In genomic region chr20:325043-325888, GRCh38 we compare ENCODE assay signal across 8 cellular contexts. TPM values are rescaled to one million over a fixed set of nuclear protein-coding genes. Genes with fewer than 3 reads are reported as not detected.
DNase-seq lines count a peak whose midpoint lies in the region; ATAC-seq, FAIRE-seq and TF ChIP-seq lines count a peak whose summit lies in the region.

Gene SOX12 (plus strand): TSS chr20:325552. CDS start chr20:325925, 373 bp downstream.

- intact Hi-C loops in ascending aorta (cut with DNase I), result loop anchor here (10.0 kb wide), 2 partner anchors 1070 to 1570 kb away; partner anchors contain the start of genes FKBP1A and SIRPA
- intact Hi-C loops in uterus (cut with DNase I; ENCODE audit: low total_unique reads), result no loop called here

- H3K4me3 ChIP-seq in ascending aorta (peak within 1 kb of the TSS; percentile 64 to 93), right atrium auricular region (peak within 1 kb of the TSS; percentile 70 to 73), uterus (peak within 1 kb of the TSS; percentile 42 to 85)

- peak; percentile 83 for DNase-seq in GM18507 (ENCODE audit: extremely low spot score, insufficient read length, low read depth)
- peak; percentile 48 for DNase-seq in NCI-H187 treated with DMSO at 0.1 percent for 48 hours (lab: John Stamatoyannopoulos, UW)
- DNase-seq in T-helper 2 cell, result peak; percentile 90 to 97 (median 95)
- DNase-seq in ascending aorta (ENCODE audit: low spot score in 2 of 2), result peak; percentile 92 to 99
- DNase-seq in right atrium auricular region (ENCODE audit: low spot score), result peak; percentile 97
- peak; percentile 95 for DNase-seq in putamen (ENCODE audit: low spot score)
- DNase-seq in uterus, result peak; percentile 97

- peak; percentile 58 to 73 for TF ChIP-seq POLR2A in uterus (IDR thresholded peaks at IDR 0.05)

- H3K4me1 ChIP-seq in ascending aorta, result peaks cover 0 to 5% of the 10 kb centered on the region in 2 donors
- peaks cover 0 to 36% of the 10 kb centered on the region in 2 donors for H3K4me1 ChIP-seq in right atrium auricular region
- H3K4me1 ChIP-seq in uterus, result no peaks in the 10 kb centered on the region

- H3K36me3 ChIP-seq in ascending aorta, result no peaks in the 10 kb centered on the region
- H3K36me3 ChIP-seq in right atrium auricular region, result no peaks in the 10 kb centered on the region
- no peaks in the 10 kb centered on the region for H3K36me3 ChIP-seq in uterus

- TF ChIP-seq CTCF in ascending aorta (IDR thresholded peaks at IDR 0.05) (no peak), right atrium auricular region (IDR thresholded peaks at IDR 0.05) (no peak), uterus (IDR thresholded peaks at IDR 0.05) (peak in 1 of 4 experiments; percentile 13)

- peak; percentile 80 for FAIRE-seq in GM18507 (lab: Jason Lieb, UNC)

- ATAC-seq in HG02970 (IDR thresholded peaks at IDR 0.05; ENCODE audit: low FRiP score, unreplicated experiment), result peak; percentile 72

- H3K27me3 ChIP-seq in ascending aorta, result no peaks in the 10 kb centered on the region
- no peaks in the 10 kb centered on the region for H3K27me3 ChIP-seq in right atrium auricular region
- H3K27me3 ChIP-seq in uterus, result no peaks in the 10 kb centered on the region

- no peaks in the 10 kb centered on the region for H3K9me3 ChIP-seq in ascending aorta
- H3K9me3 ChIP-seq in right atrium auricular region, result no peaks in the 10 kb centered on the region
- H3K9me3 ChIP-seq in uterus, result no peaks in the 10 kb centered on the region

- peak within 1 kb of the TSS; percentile 92 to 98 for H3K27ac ChIP-seq in ascending aorta
- H3K27ac ChIP-seq in right atrium auricular region, result peak within 1 kb of the TSS; percentile 91 to 95
- peak within 1 kb of the TSS; percentile 96 to 98 for H3K27ac ChIP-seq in uterus

RNA-seq across cellular contexts. Expression of gene SOX12, which starts in this region (rescaled TPM):
- 6.2 TPM for total RNA-seq in ascending aorta
- total RNA-seq in right atrium auricular region, result 1 to 10 TPM; 5.3 TPM
- 10 to 100 TPM in 1 of 4 donors, 1 to 10 TPM in 3; 2.4 to 21.9 (median 7.4) TPM for total RNA-seq in uterus

Comparison
In these comparisons a context has a peak if more than half of its experiments do, and no peak if none do; other contexts are left out.
1. Peak in every context shown above with its lines: DNase-seq, ATAC-seq, H3K4me3 ChIP-seq and H3K27ac ChIP-seq.